ENCODE assay signal across 23 cellular contexts in genomic region chr3:18070231-18070630, GRCh38.
DNase-seq lines count a peak whose midpoint lies in the region; ATAC-seq and TF ChIP-seq lines count a peak whose summit lies in the region.
"Had no signal": no experiment of that assay in that cellular context is flagged by ENCODE, and none has a peak within 500 bp of the region (broad histone marks: within the 10 kb centered on the region; RNA-seq: fewer than 3 reads in every experiment).

No MANE protein-coding gene starts in this region.

- H3K27ac ChIP-seq in right cardiac atrium (ENCODE audit: low read length) (no peak overlapping the region), KOPT-K1 (ENCODE audit: low read depth, low read length, poor library complexity, severe bottlenecking) (peak overlapping the region; percentile 56), PC-3 (ENCODE audit: low read length) (peak overlapping the region; percentile 84), SJCRH30 (no peak overlapping the region)
- H3K27ac ChIP-seq: 22Rv1; BLaER1 treated with 17β-estradiol and CSF1 and Interleukin-3, amounts not matched to agents 10 nM and 100 nM had no signal

- peaks cover 58% of the 10 kb centered on the region for H3K36me3 ChIP-seq in KOPT-K1 (ENCODE audit: insufficient read depth, low read length)
- H3K36me3 ChIP-seq in PC-3 (ENCODE audit: low read depth, low read length): no peaks in the 10 kb centered on the region
- no peaks in the 10 kb centered on the region for H3K36me3 ChIP-seq in SJCRH30
- H3K36me3 ChIP-seq: BE2C had no signal

- H3K4me3 ChIP-seq in right cardiac atrium (ENCODE audit: low read length): no peak overlapping the region
- no peak overlapping the region for H3K4me3 ChIP-seq in PC-3 (ENCODE audit: low read length)
- H3K4me3 ChIP-seq in SJCRH30: no peak overlapping the region
- H3K4me3 ChIP-seq: BLaER1 treated with 17β-estradiol and CSF1 and Interleukin-3, amounts not matched to agents 10 nM and 100 nM; GM12878; GM23248 had no signal

- peak overlapping the region; percentile 6; the same call in 1 of the 2 replicates for H3K9ac ChIP-seq in PC-3 (ENCODE audit: low read length)
- H3K9ac ChIP-seq: BLaER1 treated with 17β-estradiol and CSF1 and Interleukin-3, amounts not matched to agents 10 nM and 100 nM; GM23248 had no signal

- H3K9me2 ChIP-seq in PC-3 (replicated peaks; ENCODE audit: low read length): no peaks in the 10 kb centered on the region

- no peaks in the 10 kb centered on the region for H3K4me1 Mint-ChIP-seq in natural killer cell treated with Interleukin-12 subunit alpha and Interleukin-12 subunit beta and Interleukin-15 and Interleukin-18, amount 100 ng/mL, for 72 hours (ENCODE audit: low read depth in 2 of 2)
- H3K4me1 Mint-ChIP-seq: CD14-positive monocyte; CD8-positive, alpha-beta memory T cell had no signal

- H3K27ac Mint-ChIP-seq in natural killer cell treated with Interleukin-12 subunit alpha and Interleukin-12 subunit beta and Interleukin-15 and Interleukin-18, amount 100 ng/mL, for 72 hours: no peak overlapping the region
- H3K27ac Mint-ChIP-seq: CD14-positive monocyte; CD4-positive, alpha-beta T cell; CD8-positive, alpha-beta memory T cell had no signal

- no peaks in the 10 kb centered on the region for H4K20me1 ChIP-seq in PC-3 (ENCODE audit: low read length)
- H4K20me1 ChIP-seq: BLaER1 treated with 17β-estradiol and CSF1 and Interleukin-3, amounts not matched to agents 10 nM and 100 nM had no signal

- intact Hi-C loops in Right ventricle myocardium superior (cut with DNase I) (no loop called here), cardiac septum (cut with DNase I) (no loop called here), left ventricle myocardium superior (cut with micrococcal nuclease) (no loop called here), right cardiac atrium (cut with DNase I) (no loop called here), PC-3 (cut with micrococcal nuclease) (no loop called here)

- no peaks in the 10 kb centered on the region for H3K79me2 ChIP-seq in PC-3 (ENCODE audit: low read length)

- H3K27me3 Mint-ChIP-seq in natural killer cell treated with Interleukin-12 subunit alpha and Interleukin-12 subunit beta and Interleukin-15 and Interleukin-18, amount 100 ng/mL, for 72 hours: no peaks in the 10 kb centered on the region
- H3K27me3 Mint-ChIP-seq: CD4-positive, alpha-beta T cell had no signal

- H3K4me3 Mint-ChIP-seq in natural killer cell treated with Interleukin-12 subunit alpha and Interleukin-12 subunit beta and Interleukin-15 and Interleukin-18, amount 100 ng/mL, for 72 hours: no peak overlapping the region
- H3K4me3 Mint-ChIP-seq: CD14-positive monocyte; CD4-positive, alpha-beta T cell; CD8-positive, alpha-beta memory T cell had no signal

- POLR2A ChIA-PET in PC-3 (lab: Charles Lee; ENCODE audit: unreplicated experiment): no interaction called here

- no peaks in the 10 kb centered on the region for H3K9me3 Mint-ChIP-seq in natural killer cell treated with Interleukin-12 subunit alpha and Interleukin-12 subunit beta and Interleukin-15 and Interleukin-18, amount 100 ng/mL, for 72 hours
- H3K9me3 Mint-ChIP-seq: CD4-positive, alpha-beta T cell; CD8-positive, alpha-beta memory T cell had no signal

- no peaks in the 10 kb centered on the region for H3F3A ChIP-seq in PC-3 (ENCODE audit: low read length, unreplicated experiment)

- H3K4me1 ChIP-seq in right cardiac atrium (ENCODE audit: control insufficient read depth, insufficient read depth, low read length): no peaks in the 10 kb centered on the region
- H3K4me1 ChIP-seq in PC-3 (ENCODE audit: insufficient read depth, low read length): peaks cover 49% of the 10 kb centered on the region
- H3K4me1 ChIP-seq in SJCRH30: no peaks in the 10 kb centered on the region
- H3K4me1 ChIP-seq: BE2C had no signal

- H3K9me3 ChIP-seq in right cardiac atrium (ENCODE audit: control insufficient read depth, low read length) (no peaks in the 10 kb centered on the region), KOPT-K1 (ENCODE audit: insufficient read depth, low read length, poor library complexity, severe bottlenecking) (no peaks in the 10 kb centered on the region), PC-3 (ENCODE audit: low read length) (no peaks in the 10 kb centered on the region), SJCRH30 (replicated peaks) (no peaks in the 10 kb centered on the region)
- H3K9me3 ChIP-seq: BE2C had no signal

- TF ChIP-seq CTCF in PC-3 (conservative IDR thresholded peaks at IDR 0.05; ENCODE audit: low read depth, low read length): no peak

- WGBS in right cardiac atrium: 50% methylated on average over 2 of the region's 2 CpGs

- CTCF ChIA-PET in PC-3 (lab: Charles Lee): no interaction called here

- no peak overlapping the region for H2AFZ ChIP-seq in PC-3 (ENCODE audit: low read length)
- H2AFZ ChIP-seq: GM23248 had no signal

- H3K27me3 ChIP-seq in right cardiac atrium (ENCODE audit: control insufficient read depth, insufficient read depth): no peaks in the 10 kb centered on the region
- no peaks in the 10 kb centered on the region for H3K27me3 ChIP-seq in PC-3 (ENCODE audit: low read length)
- H3K27me3 ChIP-seq in SJCRH30: no peaks in the 10 kb centered on the region
- H3K27me3 ChIP-seq: BE2C; BLaER1 treated with 17β-estradiol and CSF1 and Interleukin-3, amounts not matched to agents 10 nM and 100 nM had no signal

- ATAC-seq in Right ventricle myocardium superior (ENCODE audit: poor library complexity) (peak; percentile 51), left ventricle myocardium superior (peak; percentile 79), right cardiac atrium (no peak), PC-3 (no peak)
- no peak for ATAC-seq in natural killer cell treated with Interleukin-12 subunit alpha and Interleukin-12 subunit beta and Interleukin-15 and Interleukin-18, amount 100 ng/mL, for 72 hours

- no peaks in the 10 kb centered on the region for H3K36me3 Mint-ChIP-seq in natural killer cell treated with Interleukin-12 subunit alpha and Interleukin-12 subunit beta and Interleukin-15 and Interleukin-18, amount 100 ng/mL, for 72 hours
- H3K36me3 Mint-ChIP-seq: CD14-positive monocyte; CD8-positive, alpha-beta memory T cell had no signal

- DNase-seq in Right ventricle myocardium superior (no peak), cardiac septum (ENCODE audit: low spot score) (no peak), left ventricle myocardium superior (no peak), right cardiac atrium (no peak), PC-3 (no peak), SJCRH30 (no peak)
- no peak for DNase-seq in natural killer cell treated with Interleukin-12 subunit alpha and Interleukin-12 subunit beta and Interleukin-15 and Interleukin-18, amount 100 ng/mL, for 72 hours (ENCODE audit: low spot score)
- DNase-seq: ACHN; AML-193; BE2C; CD4-positive, alpha-beta T cell; CD8-positive, alpha-beta memory T cell; DMS 273 treated with DMSO at 0.1 percent for 48 hours; DMS79; EL; GDM1; H7 had no signal

- peak overlapping the region; percentile 49 for H3K4me2 ChIP-seq in PC-3 (ENCODE audit: low read length)

- BruUV-seq in PC-3 (replicated peaks; lab: Mats Ljungman, UMichigan): no TSS peak

Comparison
In these comparisons a context has a peak if more than half of its experiments do, and no peak if none do; other contexts are left out.
1. ATAC-seq: peak in Right ventricle myocardium superior (single experiment) and left ventricle myocardium superior (single experiment); none in right cardiac atrium (0 of 2), PC-3 (single experiment) and natural killer cell treated with Interleukin-12 subunit alpha and Interleukin-12 subunit beta and Interleukin-15 and Interleukin-18, amount 100 ng/mL, for 72 hours (0 of 2).
2. H3K27ac ChIP-seq: peak in KOPT-K1 (single experiment) and PC-3 (single experiment); none in right cardiac atrium (single experiment) and SJCRH30 (single experiment).